In the genomic region with DNA sequence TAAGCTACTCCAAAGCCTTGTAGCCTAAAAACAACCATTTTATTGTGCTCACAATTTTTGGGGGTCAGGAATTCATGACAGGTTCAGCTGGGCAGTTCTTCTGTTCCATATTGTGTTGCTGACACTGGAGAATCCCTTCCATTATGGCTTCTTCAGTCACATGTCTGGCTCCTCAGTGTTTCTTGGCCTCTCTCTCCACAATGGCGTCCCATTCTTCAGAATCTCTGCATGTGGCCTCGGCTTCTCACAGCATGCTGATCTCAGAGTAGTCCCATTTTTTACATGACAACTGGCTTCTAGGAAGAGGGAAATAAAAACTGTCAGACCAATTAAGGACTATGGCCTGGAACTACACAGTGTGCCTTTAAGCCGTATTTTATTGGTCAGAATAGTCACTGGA, we compare ENCODE assay signal across 24 cellular contexts.
"Had no signal": no experiment of that assay in that cellular context is flagged by ENCODE, and none has a peak within 500 bp of the region (broad histone marks: within the 10 kb centered on the region; RNA-seq: fewer than 3 reads in every experiment).

No MANE protein-coding gene starts in this region.

- H3K4me1 ChIP-seq: ascending aorta, esophagus squamous epithelium, parathyroid adenoma, right lobe of liver, suprapubic skin had no signal

- H3K36me3 ChIP-seq: adrenal gland, right lobe of liver had no signal

- ATAC-seq: activated CD8-positive, alpha-beta memory T cell treated with anti-CD3 and anti-CD28 coated beads, Interleukin-2, amount 10 ng/mL, durations not matched to agents 7 days and 5 days; activated CD8-positive, alpha-beta T cell treated with anti-CD3 and anti-CD28 coated beads for 36 hours; gastroesophageal sphincter; left ventricle myocardium superior; natural killer cell treated with Interleukin-12 subunit alpha and Interleukin-12 subunit beta and Interleukin-15 and Interleukin-18, amount 100 ng/mL, for 72 hours; right lobe of liver; stimulated activated memory B cell treated with anti-CD40 and anti-IgM and Interleukin-4, amounts not matched to agents 10 μg/mL and 1 μg/mL and 100 μg/mL, for 72 hours had no signal

- H3K9ac ChIP-seq: parathyroid adenoma had no signal

- H3K79me2 ChIP-seq: parathyroid adenoma had no signal

- H3K27me3 ChIP-seq: adrenal gland, ascending aorta, esophagus squamous epithelium, gastroesophageal sphincter, right lobe of liver, stomach, suprapubic skin, tibial nerve had no signal

- H3K27ac ChIP-seq: adrenal gland, ascending aorta, esophagus squamous epithelium, gastroesophageal sphincter, parathyroid adenoma, right lobe of liver, skin epidermis, stomach, suprapubic skin, VCaP had no signal

- H3K4me3 ChIP-seq: adrenal gland, ascending aorta, esophagus squamous epithelium, gastroesophageal sphincter, right lobe of liver, skin epidermis, stomach, suprapubic skin, tibial nerve had no signal

- H3K9me3 ChIP-seq: adrenal gland, ascending aorta, esophagus squamous epithelium, gastroesophageal sphincter, right lobe of liver, stomach, suprapubic skin, tibial nerve had no signal

- DNase-seq: activated CD4-positive, alpha-beta T cell treated with anti-CD3 and anti-CD28 coated beads, Interleukin-2, amount 10 ng/mL, durations not matched to agents 7 days and 5 days; activated CD4-positive, CD25-positive, alpha-beta regulatory T cell treated with anti-CD3 and anti-CD28 coated beads, Interleukin-2, amount 50 U/mL, for 72 hours; activated CD8-positive, alpha-beta memory T cell treated with anti-CD3 and anti-CD28 coated beads, Interleukin-2, amount 10 ng/mL, durations not matched to agents 7 days and 5 days; activated CD8-positive, alpha-beta T cell treated with anti-CD3 and anti-CD28 coated beads for 36 hours; adrenal gland; central memory CD4-positive, alpha-beta T cell; esophagus squamous epithelium; head of caudate nucleus; left ventricle myocardium superior; mammary epithelial cell; midbrain; nucleus accumbens; right lobe of liver; stimulated activated CD4-positive, alpha-beta T cell treated with anti-CD3 and anti-CD28 coated beads, Interleukin-2, amount 100 ng/mL, for 24 hours; stomach had no signal

- H2AFZ ChIP-seq: parathyroid adenoma had no signal
